22 cellular contexts compared by ENCODE assay signal in genomic region chr1:24605534-24606295, GRCh38. TPM values are rescaled to one million over a fixed set of nuclear protein-coding genes. Genes with fewer than 3 reads are reported as not detected.
"Had no signal": no experiment of that assay in that cellular context is flagged by ENCODE, and none has a peak within 500 bp of the region (broad histone marks: within the 10 kb centered on the region; RNA-seq: fewer than 3 reads in every experiment).

No MANE protein-coding gene starts in this region.

- H3K27ac ChIP-seq: epithelial cell of prostate, esophagus squamous epithelium, hepatocyte, tibial nerve had no signal

- H3K27me3 ChIP-seq: hepatocyte, tibial nerve had no signal

- ATAC-seq: left cardiac atrium; left ventricle myocardium superior; mucosa of descending colon; natural killer cell; right cardiac atrium; stimulated activated effector memory CD8-positive, alpha-beta T cell treated with anti-CD3 and anti-CD28 coated beads, Interleukin-12 subunit alpha, Interleukin-12 subunit beta, amount 100 ng/mL, for 72 hours; stimulated activated naive CD8-positive, alpha-beta T cell treated with anti-CD3 and anti-CD28 coated beads, Interleukin-15, Interleukin-2, amounts not matched to agents 100 U/mL and 50 U/mL, for 24 hours had no signal

- DNase-seq: effector memory CD4-positive, alpha-beta T cell; esophagus squamous epithelium; foreskin fibroblast; head of caudate nucleus; left cardiac atrium; left ventricle myocardium superior; mucosa of descending colon; natural killer cell; posterior cingulate gyrus; right cardiac atrium; stimulated activated CD4-positive, alpha-beta T cell treated with anti-CD3 and anti-CD28 coated beads, Interleukin-4, amount 100 ng/mL, for 1 hour; stimulated activated CD8-positive, alpha-beta memory T cell treated with anti-CD3 and anti-CD28 coated beads, Interleukin-4, amount 100 ng/mL, for 48 hours; stimulated activated naive CD8-positive, alpha-beta T cell treated with anti-CD3 and anti-CD28 coated beads, Interleukin-15, Interleukin-2, amounts not matched to agents 100 U/mL and 50 U/mL, for 24 hours had no signal

- H3K4me3 ChIP-seq: esophagus squamous epithelium, hepatocyte, mucosa of descending colon, tibial nerve had no signal

- H3K4me1 ChIP-seq: tibial nerve had no signal

- H3K9me3 ChIP-seq: esophagus squamous epithelium, mucosa of descending colon, tibial nerve had no signal

- H3K79me2 ChIP-seq: hepatocyte had no signal

- H3K4me2 ChIP-seq: hepatocyte had no signal

- H3K36me3 ChIP-seq: esophagus squamous epithelium, tibial nerve had no signal

- H2AFZ ChIP-seq: hepatocyte had no signal

- FAIRE-seq: keratinocyte had no signal

RNA-seq across cellular contexts. Expression of gene NCMAP, which starts 49.8 kb away (rescaled TPM):
- total RNA-seq: lung microvascular endothelial cell, natural killer cell, neural crest cell, osteocyte, pulmonary artery endothelial cell had no signal
